Comparison of ENCODE assay signal across 8 cellular contexts in the genomic region with DNA sequence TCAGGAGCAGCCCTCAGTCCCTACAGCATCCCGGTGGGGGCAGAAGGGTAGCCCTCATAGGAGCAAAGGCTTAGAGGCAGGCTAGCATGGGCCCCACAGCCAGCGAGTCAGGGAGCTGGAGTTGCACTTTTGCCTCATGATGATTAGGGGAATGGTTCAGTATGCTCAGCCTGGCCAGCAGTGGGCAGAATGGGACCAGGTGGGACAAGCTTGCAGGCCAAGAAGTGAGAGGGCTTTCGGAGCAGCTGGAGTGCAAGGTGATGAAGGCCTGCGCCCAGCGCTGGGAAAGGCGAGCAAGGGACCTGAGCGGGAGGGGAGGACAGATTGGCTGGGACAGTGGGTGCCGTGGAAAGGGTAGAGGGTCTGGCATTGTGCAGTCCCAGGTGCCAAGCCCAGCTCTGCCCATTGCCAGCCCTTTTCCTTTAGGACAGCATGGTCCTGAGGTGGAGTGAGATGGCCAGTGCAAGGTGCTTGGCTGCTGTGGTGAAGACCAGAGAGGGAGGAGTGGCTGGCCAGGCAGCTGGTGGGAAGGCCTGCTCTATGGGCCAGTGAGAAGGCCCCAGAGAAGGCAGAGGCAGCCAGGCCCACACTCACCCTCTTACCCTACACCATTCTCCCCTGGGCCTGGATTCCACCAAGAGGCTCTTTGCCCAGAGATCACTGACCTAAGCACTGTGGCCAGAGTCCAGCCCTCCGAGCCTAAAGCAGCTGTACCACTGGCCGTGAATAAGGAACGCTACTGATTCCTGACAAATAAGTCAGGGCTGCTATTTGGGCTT.
DNase-seq lines count a peak whose midpoint lies in the region; ATAC-seq lines count a peak whose summit lies in the region.

No MANE protein-coding gene starts in this region.

- H3K4me3 Mint-ChIP-seq in activated naive CD8-positive, alpha-beta T cell treated with anti-CD3 and anti-CD28 coated beads, Interleukin-2, amount 50 U/mL, for 24 hours = no peak overlapping the region

- H3K36me3 Mint-ChIP-seq in activated naive CD8-positive, alpha-beta T cell treated with anti-CD3 and anti-CD28 coated beads, Interleukin-2, amount 50 U/mL, for 24 hours (ENCODE audit: low read depth) = peaks cover 25% of the 10 kb centered on the region

- H3K27ac Mint-ChIP-seq in activated naive CD8-positive, alpha-beta T cell treated with anti-CD3 and anti-CD28 coated beads, Interleukin-2, amount 50 U/mL, for 24 hours = no peak overlapping the region

- ATAC-seq in activated naive CD8-positive, alpha-beta T cell treated with anti-CD3 and anti-CD28 coated beads, Interleukin-2, amount 50 U/mL, for 24 hours = peak; percentile 34
- ATAC-seq in HG03457 (IDR thresholded peaks at IDR 0.05; ENCODE audit: unreplicated experiment) = no peak

- no peaks in the 10 kb centered on the region for H3K27me3 Mint-ChIP-seq in activated naive CD8-positive, alpha-beta T cell treated with anti-CD3 and anti-CD28 coated beads, Interleukin-2, amount 50 U/mL, for 24 hours

- DNase-seq in stimulated activated naive CD4-positive, alpha-beta T cell (lab: John Stamatoyannopoulos, UW) = peak in 5 of 6 experiments; percentile 32 to 57 (median 44)
- no peak for DNase-seq in stimulated activated naive CD4-positive, alpha-beta T cell treated with Interleukin-2 at 50 U/mL for 16 hours (lab: John Stamatoyannopoulos, UW)
- peak; percentile 15 for DNase-seq in activated naive CD8-positive, alpha-beta T cell treated with anti-CD3 and anti-CD28 coated beads, Interleukin-2, amount 50 U/mL, for 24 hours
- peak; percentile 40 for DNase-seq in left kidney (ENCODE audit: low read depth, low spot score)
- DNase-seq in HuH-7 (ENCODE audit: low spot score) = no peak
- no peak for DNase-seq in hippocampal formation (lab: John Stamatoyannopoulos, UW)
- DNase-seq in anterior cingulate cortex (lab: John Stamatoyannopoulos, UW) = no peak

- no peaks in the 10 kb centered on the region for H3K9me3 Mint-ChIP-seq in activated naive CD8-positive, alpha-beta T cell treated with anti-CD3 and anti-CD28 coated beads, Interleukin-2, amount 50 U/mL, for 24 hours

- H3K4me1 Mint-ChIP-seq in activated naive CD8-positive, alpha-beta T cell treated with anti-CD3 and anti-CD28 coated beads, Interleukin-2, amount 50 U/mL, for 24 hours = peaks cover 34% of the 10 kb centered on the region

Comparison
In these comparisons a context has a peak if more than half of its experiments do, and no peak if none do; other contexts are left out.
1. DNase-seq: peak in stimulated activated naive CD4-positive, alpha-beta T cell (5 of 6), activated naive CD8-positive, alpha-beta T cell treated with anti-CD3 and anti-CD28 coated beads, Interleukin-2, amount 50 U/mL, for 24 hours (single experiment) and left kidney (single experiment); none in stimulated activated naive CD4-positive, alpha-beta T cell treated with Interleukin-2 at 50 U/mL for 16 hours (single experiment), HuH-7 (single experiment), hippocampal formation (0 of 2) and anterior cingulate cortex (0 of 58).